In the genomic region with DNA sequence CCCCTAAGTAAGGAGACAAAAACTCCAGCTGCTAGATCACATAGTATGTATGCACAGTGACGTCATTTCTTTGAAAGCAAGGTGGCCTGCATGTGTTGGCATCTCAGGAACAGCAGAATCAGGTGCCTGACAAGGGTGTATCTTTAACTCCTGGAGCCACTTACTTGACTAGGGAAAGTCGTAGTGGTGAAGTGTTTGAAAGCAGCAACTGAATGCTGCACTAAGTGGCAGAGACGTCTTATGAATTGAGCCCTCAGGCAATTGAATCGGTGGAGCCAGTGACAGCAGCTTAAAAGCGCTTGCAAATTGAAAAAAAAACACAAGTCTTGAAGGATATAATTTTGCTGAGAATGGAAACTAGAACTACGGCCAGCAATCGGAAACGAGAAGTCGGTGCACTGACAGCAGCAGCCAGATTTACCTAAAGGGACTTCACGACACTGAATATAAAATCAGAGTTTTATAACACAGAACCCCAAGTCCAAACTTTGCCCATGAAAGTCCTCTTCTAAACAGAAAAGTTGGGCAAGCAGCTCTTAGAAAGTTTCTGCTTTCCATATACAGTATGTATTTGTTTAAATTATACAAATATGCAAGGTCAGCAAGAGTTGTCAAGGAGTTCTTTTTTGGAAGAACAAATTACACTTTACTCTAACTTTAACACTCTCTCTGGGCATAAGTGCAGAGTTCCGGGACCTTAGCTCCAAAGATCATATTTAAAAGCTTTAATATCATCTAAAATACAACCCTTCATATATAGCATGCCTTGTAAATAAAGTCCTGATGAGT, we compare ENCODE assay signal across 9 cellular contexts.
A peak's percentile ranks its signal among the peaks of the same experiment; 100 is the strongest.
DNase-seq lines count a peak whose midpoint lies in the region; ATAC-seq, FAIRE-seq and TF ChIP-seq lines count a peak whose summit lies in the region.
"Had no signal": no experiment of that assay in that cellular context is flagged by ENCODE, and none has a peak within 500 bp of the region (broad histone marks: within the 10 kb centered on the region; RNA-seq: fewer than 3 reads in every experiment).

No MANE protein-coding gene starts in this region.

- peaks cover 5 to 6% of the 10 kb centered on the region in 2 donors for H3K4me1 Mint-ChIP-seq in effector memory CD8-positive, alpha-beta T cell (ENCODE audit: low read depth in 2 of 2)

- peaks cover 12% of the 10 kb centered on the region for H3K4me1 ChIP-seq in DND-41 (ENCODE audit: insufficient read depth, low read length)

- TF ChIP-seq CTCF in DND-41 (IDR thresholded peaks at IDR 0.05; ENCODE audit: borderline replicate concordance, extremely low read depth, low read length, poor library complexity, severe bottlenecking): no peak

- peaks cover 13 to 17% of the 10 kb centered on the region in 2 donors for H3K27me3 Mint-ChIP-seq in effector memory CD8-positive, alpha-beta T cell

- no peak for FAIRE-seq in RCC 7860 (lab: Jason Lieb, UNC)
- FAIRE-seq in HTR-8/SVneo (lab: Jason Lieb, UNC): no peak

- H3K36me3 Mint-ChIP-seq in effector memory CD8-positive, alpha-beta T cell (ENCODE audit: insufficient read depth): no peaks in the 10 kb centered on the region

- 0 out of 2 replicates have a peak overlapping the region, but pooled peaks have one; percentile 9 for H3K4me2 ChIP-seq in DND-41 (ENCODE audit: insufficient read depth, low read length)

- H3K27ac ChIP-seq in DND-41 (ENCODE audit: low read length): no peak overlapping the region
- H3K27ac ChIP-seq: cardiac muscle cell had no signal

- no peaks in the 10 kb centered on the region for H3K36me3 ChIP-seq in DND-41 (ENCODE audit: insufficient read depth, low read length)
- H3K36me3 ChIP-seq: cardiac muscle cell had no signal

- H3K27ac Mint-ChIP-seq in effector memory CD8-positive, alpha-beta T cell: no peak overlapping the region

- H2AFZ ChIP-seq in DND-41 (ENCODE audit: low read depth, low read length): no peak overlapping the region

- no peak overlapping the region for H3K9ac ChIP-seq in DND-41 (ENCODE audit: low read depth, low read length)

- no peaks in the 10 kb centered on the region for H3K27me3 ChIP-seq in DND-41 (ENCODE audit: insufficient read depth, low read length, poor library complexity)
- H3K27me3 ChIP-seq: cardiac muscle cell had no signal

- ATAC-seq in DND-41 (ENCODE audit: insufficient read depth, low read depth): peak; percentile 44
- ATAC-seq in GM21360 (IDR thresholded peaks at IDR 0.05; ENCODE audit: unreplicated experiment): peak; percentile 9
- peak; percentile 10 for ATAC-seq in HG03469 (IDR thresholded peaks at IDR 0.05; ENCODE audit: unreplicated experiment)
- ATAC-seq in effector memory CD8-positive, alpha-beta T cell (replicated peaks): peak; percentile 27

- no peaks in the 10 kb centered on the region for H3K79me2 ChIP-seq in DND-41 (ENCODE audit: insufficient read depth, low read length)

- H4K20me1 ChIP-seq in DND-41 (ENCODE audit: insufficient read depth, low read length): no peaks in the 10 kb centered on the region

- H3K9me3 Mint-ChIP-seq in effector memory CD8-positive, alpha-beta T cell: no peaks in the 10 kb centered on the region

- DNase-seq in DND-41 (no peak), retina (peak; percentile 24), RCC 7860 (ENCODE audit: low spot score) (no peak), HTR-8/SVneo (ENCODE audit: insufficient read length, low spot score) (no peak), NCI-H1105 (lab: John Stamatoyannopoulos, UW) (no peak)
- no peak for DNase-seq in effector memory CD8-positive, alpha-beta T cell

- H3K4me3 Mint-ChIP-seq in effector memory CD8-positive, alpha-beta T cell: no peak overlapping the region

- H3K4me3 ChIP-seq in DND-41 (ENCODE audit: low read depth in 1 of 2, low read length in 2 of 2): no peak overlapping the region
- H3K4me3 ChIP-seq: cardiac muscle cell had no signal

- H3K9me3 ChIP-seq in DND-41 (ENCODE audit: insufficient read depth, low read length, severe bottlenecking): no peaks in the 10 kb centered on the region
